Comparison of ENCODE assay signal across 11 cellular contexts in the genomic region with DNA sequence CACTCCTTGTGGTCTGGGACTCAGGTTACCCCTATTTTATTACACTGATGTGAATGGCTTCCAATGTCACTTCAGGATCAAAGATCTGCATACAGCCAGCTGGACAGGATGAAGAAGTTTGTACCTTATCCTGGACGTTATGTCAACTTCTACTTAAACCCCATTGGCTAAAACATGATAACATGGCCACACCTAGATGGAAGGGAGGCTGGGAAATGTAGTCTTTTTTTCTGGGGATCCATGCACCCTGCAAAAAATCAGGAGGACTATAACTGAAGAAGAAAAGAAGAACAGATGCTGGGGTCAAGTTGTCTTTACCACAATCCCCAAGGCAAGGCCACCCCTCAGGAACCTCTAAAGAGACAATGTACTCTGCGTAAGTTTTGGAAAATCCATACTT.
"Had no signal": no experiment of that assay in that cellular context is flagged by ENCODE, and none has a peak within 500 bp of the region (broad histone marks: within the 10 kb centered on the region; RNA-seq: fewer than 3 reads in every experiment).

No MANE protein-coding gene starts in this region.

- H3K4me3 ChIP-seq: GM23248, GM23338, HAP-1 had no signal

- H3K27ac ChIP-seq: GM23248 had no signal

- H3K4me1 ChIP-seq: HAP-1 had no signal

- H3K27ac Mint-ChIP-seq: GM23338, H9, HFFc6 had no signal

- H2AFZ ChIP-seq: GM23248, GM23338 had no signal

- H3K9me3 ChIP-seq: HAP-1 had no signal

- H3K36me3 ChIP-seq: HAP-1 had no signal

- FAIRE-seq: H1, H54 had no signal

- H3K9ac ChIP-seq: GM23248 had no signal

- H3K4me3 Mint-ChIP-seq: GM23338, H9, HFFc6 had no signal

- H3K4me2 ChIP-seq: GM23338 had no signal

- DNase-seq: GM23248, GOT3, H7, H9, HCEC 1CT, HFFc6 had no signal

- H3K9me3 Mint-ChIP-seq: GM23338, HFFc6 had no signal

- ATAC-seq: GM23338, HCT116 had no signal
